ENCODE assay signal across 7 cellular contexts in genomic region chr7:140506788-140507464, GRCh38. TPM values are rescaled to one million over a fixed set of nuclear protein-coding genes. Genes with fewer than 3 reads are reported as not detected.
A peak's percentile ranks its signal among the peaks of the same experiment; 100 is the strongest.
DNase-seq lines count a peak whose midpoint lies in the region; ATAC-seq and TF ChIP-seq lines count a peak whose summit lies in the region.

No MANE protein-coding gene starts in this region.

- H3K4me3 ChIP-seq in cardiac muscle cell (no peak overlapping the region), testis (no peak overlapping the region)

- H3K27ac ChIP-seq in cardiac muscle cell: peak overlapping the region; percentile 99
- H3K27ac ChIP-seq in testis: peak overlapping the region; percentile 3 to 52

- 47 to 63% methylated on average over 2 to 5 of the region's 5 CpGs for WGBS in testis, 2 donors

- H3K27me3 ChIP-seq in cardiac muscle cell (no peaks in the 10 kb centered on the region), testis (no peaks in the 10 kb centered on the region)

- intact Hi-C loops in testis (cut with DNase I; ENCODE audit: low total_unique reads): no loop called here

- H3K9me3 ChIP-seq in cardiac muscle cell (ENCODE audit: low read depth) (no peaks in the 10 kb centered on the region), testis (no peaks in the 10 kb centered on the region)

- H3K4me1 ChIP-seq in cardiac muscle cell (ENCODE audit: low read depth) (peaks cover 26% of the 10 kb centered on the region), testis (peaks cover 9% of the 10 kb centered on the region)

- no peak for TF ChIP-seq CTCF in cardiac muscle cell (IDR thresholded peaks at IDR 0.05; ENCODE audit: low read depth, low read length)
- no peak for TF ChIP-seq CTCF in testis (IDR thresholded peaks at IDR 0.05)

- H3K36me3 ChIP-seq in cardiac muscle cell (no peaks in the 10 kb centered on the region), testis (ENCODE audit: low read depth, missing control alignments) (no peaks in the 10 kb centered on the region)

- TF ChIP-seq POLR2A in testis (IDR thresholded peaks at IDR 0.05): no peak

- peak; percentile 62 for ATAC-seq in HG02588 (IDR thresholded peaks at IDR 0.05; ENCODE audit: unreplicated experiment)

- DNase-seq in RKO (ENCODE audit: low spot score): peak; percentile 40
- DNase-seq in cardiac muscle cell (ENCODE audit: low read depth in 1 of 2, low spot score in 1 of 2): peak; percentile 55 to 95
- DNase-seq in testis: peak; percentile 69
- DNase-seq in SIG-M5 (lab: John Stamatoyannopoulos, UW): no peak
- DNase-seq in T-helper 1 cell: no peak
- DNase-seq in activated CD4-positive, alpha-beta T cell treated with anti-CD3 and anti-CD28 coated beads, Interleukin-2, amount 50 U/mL, for 4 hours: no peak

RNA-seq across cellular contexts. Expression of gene MKRN1, which starts 27.6 kb away (rescaled TPM):
- 143 and 247 TPM in 2 replicates for total RNA-seq in cardiac muscle cell
- 156 and 216 TPM in 2 replicates for polyA plus RNA-seq in cardiac muscle cell
- 100 to 1,000 TPM; 142 to 158 TPM for total RNA-seq in testis
- polyA plus RNA-seq in testis (ENCODE audit: insufficient read depth, low read depth, low replicate concordance): 320 TPM

Comparison
In these comparisons a context has a peak if more than half of its experiments do, and no peak if none do; other contexts are left out.
1. DNase-seq: peak in RKO (single experiment), cardiac muscle cell (2 of 2) and testis (single experiment); none in SIG-M5 (single experiment), T-helper 1 cell (0 of 5) and activated CD4-positive, alpha-beta T cell treated with anti-CD3 and anti-CD28 coated beads, Interleukin-2, amount 50 U/mL, for 4 hours (0 of 2).